ENCODE assay signal across 8 cellular contexts in genomic region chr16:9258423-9259051, GRCh38.
DNase-seq lines count a peak whose midpoint lies in the region; ATAC-seq and TF ChIP-seq lines count a peak whose summit lies in the region.

No MANE protein-coding gene starts in this region.

- peak; percentile 57 to 78 (median 70) for TF ChIP-seq CTCF in heart right ventricle (IDR thresholded peaks at IDR 0.05)
- peak in 4 of 5 experiments; percentile 16 to 43 (median 34) for TF ChIP-seq CTCF in gastrocnemius medialis (IDR thresholded peaks at IDR 0.05 in 4 of 5, conservative IDR thresholded peaks at IDR 0.05 in 1 of 5)

- no peak overlapping the region for H3K27ac Mint-ChIP-seq in activated T-helper 17 cell treated with anti-CD3 and anti-CD28 coated beads, Interleukin-2, amount 50 U/mL, for 72 hours

- WGBS in heart right ventricle, 2 donors = 50 to 58% methylated on average over 14 of the region's 14 CpGs

- intact Hi-C loops in heart right ventricle (cut with DNase I) (loop anchor here in 7 of 10 donors (5.0 to 10.0 kb wide), 3 partner anchors 924 to 1246 kb away; partner anchors contain the start of gene GRIN2A (in 7 of the 7)), gastrocnemius medialis (cut with DNase I; ENCODE audit: low total_unique reads) (no loop called here)

- H3K27me3 Mint-ChIP-seq in activated T-helper 17 cell treated with anti-CD3 and anti-CD28 coated beads, Interleukin-2, amount 50 U/mL, for 72 hours = peaks cover 24% of the 10 kb centered on the region

- peak in 3 of 8 donors; percentile 49 to 66 (median 65) for ATAC-seq in heart right ventricle
- ATAC-seq in gastrocnemius medialis = no peak
- no peak for ATAC-seq in GM19023 (IDR thresholded peaks at IDR 0.05; ENCODE audit: unreplicated experiment)
- ATAC-seq in activated T-helper 17 cell treated with anti-CD3 and anti-CD28 coated beads, Interleukin-2, amount 50 U/mL, for 72 hours (replicated peaks) = no peak

- H3K79me2 ChIP-seq in Karpas-422 (ENCODE audit: low read length) = no peaks in the 10 kb centered on the region

- H4K20me1 ChIP-seq in Karpas-422 (ENCODE audit: insufficient read depth, low read depth, low read length) = no peaks in the 10 kb centered on the region

- H3K9me3 ChIP-seq in Karpas-422 (ENCODE audit: low read length) (no peaks in the 10 kb centered on the region), heart right ventricle (no peaks in the 10 kb centered on the region), gastrocnemius medialis (no peaks in the 10 kb centered on the region)

- peak; percentile 23 for DNase-seq in 8988T
- DNase-seq in ELR (ENCODE audit: low read depth) = peak; percentile 45
- peak; percentile 85 for DNase-seq in Karpas-422
- DNase-seq in activated CD8-positive, alpha-beta memory T cell treated with anti-CD3 and anti-CD28 coated beads for 24 hours = peak; percentile 55
- DNase-seq in heart right ventricle = peak; percentile 13 to 17
- no peak for DNase-seq in gastrocnemius medialis

- no peak overlapping the region for H3K9ac ChIP-seq in Karpas-422 (ENCODE audit: low read length)

- in situ Hi-C loops in gastrocnemius medialis (cut with MboI; ENCODE audit: low sequenced_read_pairs in 4 of 4) = loop anchor here in 2 of 4 donors (25.0 kb wide), 2 partner anchors 904 to 929 kb away; partner anchors contain the start of gene GRIN2A (in 1 of the 2)

- H2AFZ ChIP-seq in Karpas-422 (ENCODE audit: low read length) = no peak overlapping the region

- no peak overlapping the region for H3K4me2 ChIP-seq in Karpas-422 (ENCODE audit: low read depth, low read length, poor library complexity, severe bottlenecking)

- no peaks in the 10 kb centered on the region for H3K9me2 ChIP-seq in Karpas-422 (replicated peaks; ENCODE audit: insufficient read depth, low read length)

- H3K36me3 ChIP-seq in Karpas-422 (ENCODE audit: insufficient read depth, low read length) (no peaks in the 10 kb centered on the region), heart right ventricle (no peaks in the 10 kb centered on the region), gastrocnemius medialis (no peaks in the 10 kb centered on the region)

- H3K27ac ChIP-seq in Karpas-422 (ENCODE audit: low read length) = no peak overlapping the region
- no peak overlapping the region for H3K27ac ChIP-seq in heart right ventricle
- no peak overlapping the region for H3K27ac ChIP-seq in gastrocnemius medialis

- no peaks in the 10 kb centered on the region for H3K4me1 Mint-ChIP-seq in activated T-helper 17 cell treated with anti-CD3 and anti-CD28 coated beads, Interleukin-2, amount 50 U/mL, for 72 hours

- TF ChIP-seq POLR2A in gastrocnemius medialis (IDR thresholded peaks at IDR 0.05) = no peak

- H3K36me3 Mint-ChIP-seq in activated T-helper 17 cell treated with anti-CD3 and anti-CD28 coated beads, Interleukin-2, amount 50 U/mL, for 72 hours (ENCODE audit: low read depth) = no peaks in the 10 kb centered on the region

- H3K27me3 ChIP-seq in Karpas-422 (ENCODE audit: low read length) = no peaks in the 10 kb centered on the region
- H3K27me3 ChIP-seq in heart right ventricle = peaks cover 0 to 21% (median 0%) of the 10 kb centered on the region in 7 donors
- peaks cover 0 to 2% (median 0%) of the 10 kb centered on the region in 3 donors for H3K27me3 ChIP-seq in gastrocnemius medialis

- H3K4me1 ChIP-seq in Karpas-422 (ENCODE audit: low read length) (no peaks in the 10 kb centered on the region), heart right ventricle (peaks cover 0 to 7% (median 0%) of the 10 kb centered on the region in 9 donors), gastrocnemius medialis (no peaks in the 10 kb centered on the region)

- H3K9me3 Mint-ChIP-seq in activated T-helper 17 cell treated with anti-CD3 and anti-CD28 coated beads, Interleukin-2, amount 50 U/mL, for 72 hours = peaks cover 3% of the 10 kb centered on the region

- H3K4me3 ChIP-seq in Karpas-422 (ENCODE audit: low read length) = no peak overlapping the region
- no peak overlapping the region for H3K4me3 ChIP-seq in heart right ventricle
- no peak overlapping the region for H3K4me3 ChIP-seq in gastrocnemius medialis

- no peak overlapping the region for H3K4me3 Mint-ChIP-seq in activated T-helper 17 cell treated with anti-CD3 and anti-CD28 coated beads, Interleukin-2, amount 50 U/mL, for 72 hours

Comparison
In these comparisons a context has a peak if more than half of its experiments do, and no peak if none do; other contexts are left out.
1. DNase-seq: peak in 8988T (single experiment), ELR (single experiment), Karpas-422 (single experiment), activated CD8-positive, alpha-beta memory T cell treated with anti-CD3 and anti-CD28 coated beads for 24 hours (single experiment) and heart right ventricle (2 of 2); none in gastrocnemius medialis (0 of 2).